14 cellular contexts compared by ENCODE assay signal in the genomic region with DNA sequence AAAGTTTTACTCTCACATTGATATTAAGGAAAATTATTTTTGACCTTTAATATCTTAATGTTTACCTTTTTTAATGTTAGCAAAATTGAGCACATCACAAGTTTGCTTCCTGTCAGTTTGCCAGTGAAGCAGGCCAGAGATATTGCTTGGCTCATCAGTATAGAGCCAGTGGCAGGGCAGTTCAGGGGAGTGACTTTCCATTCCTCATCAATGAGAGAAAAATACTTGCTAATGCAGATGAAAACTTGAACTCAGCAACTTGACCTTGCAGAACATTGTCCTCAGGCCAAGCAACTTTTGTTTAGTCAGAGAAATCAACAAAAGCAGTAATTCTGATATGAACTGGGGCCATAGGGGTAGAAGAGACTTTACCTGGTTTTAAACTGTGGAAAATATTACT. TPM values are rescaled to one million over a fixed set of nuclear protein-coding genes. Genes with fewer than 3 reads are reported as not detected.
DNase-seq lines count a peak whose midpoint lies in the region; ATAC-seq and TF ChIP-seq lines count a peak whose summit lies in the region.
"Had no signal": no experiment of that assay in that cellular context is flagged by ENCODE, and none has a peak within 500 bp of the region (broad histone marks: within the 10 kb centered on the region; RNA-seq: fewer than 3 reads in every experiment).

No MANE protein-coding gene starts in this region.

- intact Hi-C loops in dendritic cell treated with granulocyte-macrophage colony-stimulating factor and Interleukin-4, amounts not matched to agents 40 ng/mL and 50 ng/mL, for 4 days (cut with micrococcal nuclease): loop anchor here (5.0 to 10.0 kb wide), 2 partner anchors 50 to 242 kb away; no protein-coding TSS in a partner anchor
- intact Hi-C loops in A673 (cut with micrococcal nuclease; ENCODE audit: unreplicated experiment): no loop called here

- TF ChIP-seq CTCF in smooth muscle cell (IDR thresholded peaks at IDR 0.05; ENCODE audit: borderline replicate concordance, insufficient read depth, poor library complexity, severe bottlenecking) (no peak), A673 (conservative IDR thresholded peaks at IDR 0.05; ENCODE audit: low read depth, low read length) (no peak)

- no peak for DNase-seq in activated T-cell treated with anti-CD3 and anti-CD28 coated beads, Interleukin-2, amount 50 U/mL, for 4 hours
- no peak for DNase-seq in activated T-cell treated with anti-CD3 and anti-CD28 coated beads, Interleukin-2, amount 50 U/mL, for 48 hours
- DNase-seq in T-cell (no peak), smooth muscle cell (lab: John Stamatoyannopoulos, UW; ENCODE audit: unreplicated experiment) (no peak), HT-29 (ENCODE audit: low spot score) (no peak), A673 (ENCODE audit: low spot score) (no peak)
- DNase-seq in stimulated activated naive CD4-positive, alpha-beta T cell (lab: John Stamatoyannopoulos, UW): no peak
- DNase-seq: DMS153, gastrocnemius medialis, NCI-H1092, NCI-H2171, SHP77 treated with DMSO at 0.1 percent for 48 hours had no signal

- no peak overlapping the region for H2AFZ ChIP-seq in smooth muscle cell (ENCODE audit: low read depth)

- peak overlapping the region; percentile 41 for H3K27ac ChIP-seq in smooth muscle cell (ENCODE audit: low read depth)
- H3K27ac ChIP-seq in A673 (ENCODE audit: low read depth, low read length, poor library complexity, severe bottlenecking): no peak overlapping the region
- H3K27ac ChIP-seq: suprapubic skin had no signal

- H3K36me3 ChIP-seq in smooth muscle cell (ENCODE audit: low read depth): no peaks in the 10 kb centered on the region
- peaks cover 4% of the 10 kb centered on the region for H3K36me3 ChIP-seq in A673 (ENCODE audit: insufficient read depth, low read length, poor library complexity, severe bottlenecking)
- H3K36me3 ChIP-seq: gastrocnemius medialis, suprapubic skin had no signal

- CTCF ChIA-PET in T-cell (lab: Charles Lee) (interaction anchor here (0.6 to 1.0 kb wide), 3 partner anchors 8 to 51 kb away, joined by 3 read pairs; no protein-coding TSS in a partner anchor), A673 (lab: Charles Lee) (no interaction called here)

- peaks cover 100% of the 10 kb centered on the region for H3K79me2 ChIP-seq in smooth muscle cell (ENCODE audit: low read depth)

- H3K4me1 Mint-ChIP-seq in activated T-cell treated with anti-CD3 and anti-CD28 coated beads, Interleukin-2, amount 50 U/mL, for 4 hours (ENCODE audit: low read depth): peaks cover 80% of the 10 kb centered on the region
- H3K4me1 Mint-ChIP-seq in T-cell: peaks cover 82 to 92% (median 89%) of the 10 kb centered on the region in 3 donors
- H3K4me1 Mint-ChIP-seq in dendritic cell treated with granulocyte-macrophage colony-stimulating factor and Interleukin-4, amounts not matched to agents 40 ng/mL and 50 ng/mL, for 4 days (ENCODE audit: low read depth): peaks cover 47% of the 10 kb centered on the region

- H3K9me3 ChIP-seq in smooth muscle cell (replicated peaks; ENCODE audit: low read depth) (no peaks in the 10 kb centered on the region), A673 (ENCODE audit: low read depth, low read length, poor library complexity, severe bottlenecking) (no peaks in the 10 kb centered on the region)
- H3K9me3 ChIP-seq: gastrocnemius medialis, suprapubic skin had no signal

- no TSS peak for BruUV-seq in A673 (replicated peaks; lab: Mats Ljungman, UMichigan)

- H3F3A ChIP-seq in smooth muscle cell (ENCODE audit: low read depth): no peaks in the 10 kb centered on the region

- peaks cover 100% of the 10 kb centered on the region for H4K20me1 ChIP-seq in smooth muscle cell (ENCODE audit: low read depth)

- H3K4me1 ChIP-seq in smooth muscle cell (ENCODE audit: low read depth) (peaks cover 40% of the 10 kb centered on the region), A673 (ENCODE audit: insufficient read depth, low read length, poor library complexity, severe bottlenecking) (peaks cover 21% of the 10 kb centered on the region)

- no peak overlapping the region for H3K4me2 ChIP-seq in smooth muscle cell

- no peaks in the 10 kb centered on the region for H3K27me3 ChIP-seq in smooth muscle cell (ENCODE audit: low read depth)
- H3K27me3 ChIP-seq in A673 (replicated peaks; ENCODE audit: insufficient read depth, low read depth, low read length, poor library complexity): no peaks in the 10 kb centered on the region
- H3K27me3 ChIP-seq: gastrocnemius medialis, suprapubic skin had no signal

- H3K4me3 ChIP-seq in smooth muscle cell (no peak overlapping the region), A673 (ENCODE audit: low read depth, low read length, poor library complexity, severe bottlenecking) (no peak overlapping the region)
- H3K4me3 ChIP-seq: gastrocnemius medialis, suprapubic skin had no signal

- H3K27ac Mint-ChIP-seq in T-cell: peak overlapping the region; percentile 5 to 66
- peak overlapping the region; percentile 30 for H3K27ac Mint-ChIP-seq in dendritic cell treated with granulocyte-macrophage colony-stimulating factor and Interleukin-4, amounts not matched to agents 40 ng/mL and 50 ng/mL, for 4 days

- H3K9me3 Mint-ChIP-seq in activated T-cell treated with anti-CD3 and anti-CD28 coated beads, Interleukin-2, amount 50 U/mL, for 4 hours: no peaks in the 10 kb centered on the region
- H3K9me3 Mint-ChIP-seq in T-cell: no peaks in the 10 kb centered on the region
- no peaks in the 10 kb centered on the region for H3K9me3 Mint-ChIP-seq in dendritic cell treated with granulocyte-macrophage colony-stimulating factor and Interleukin-4, amounts not matched to agents 40 ng/mL and 50 ng/mL, for 4 days

- no peak for ATAC-seq in activated T-cell treated with anti-CD3 and anti-CD28 coated beads, Interleukin-2, amount 50 U/mL, for 4 hours
- ATAC-seq in T-cell (replicated peaks in 1 of 4): peak in 1 of 4 experiments; percentile 28
- ATAC-seq: gastrocnemius medialis had no signal

- H3K9ac ChIP-seq in smooth muscle cell (ENCODE audit: low read depth): no peak overlapping the region

- H3K36me3 Mint-ChIP-seq in activated T-cell treated with anti-CD3 and anti-CD28 coated beads, Interleukin-2, amount 50 U/mL, for 4 hours (ENCODE audit: insufficient read depth): peaks cover 9% of the 10 kb centered on the region
- H3K36me3 Mint-ChIP-seq in T-cell: peaks cover 3% of the 10 kb centered on the region
- H3K36me3 Mint-ChIP-seq in dendritic cell treated with granulocyte-macrophage colony-stimulating factor and Interleukin-4, amounts not matched to agents 40 ng/mL and 50 ng/mL, for 4 days (ENCODE audit: low read depth): no peaks in the 10 kb centered on the region

- peak overlapping the region; percentile 54 for H3K4me3 Mint-ChIP-seq in activated T-cell treated with anti-CD3 and anti-CD28 coated beads, Interleukin-2, amount 50 U/mL, for 4 hours
- peak overlapping the region; percentile 7 to 56 (median 26) for H3K4me3 Mint-ChIP-seq in T-cell
- H3K4me3 Mint-ChIP-seq in dendritic cell treated with granulocyte-macrophage colony-stimulating factor and Interleukin-4, amounts not matched to agents 40 ng/mL and 50 ng/mL, for 4 days: no peak overlapping the region

- POLR2A ChIA-PET in T-cell (lab: Charles Lee) (interaction anchor here (0.5 to 1.0 kb wide), 8 partner anchors 9 to 230 kb away, joined by 3 to 7 read pairs (median 4); no protein-coding TSS in a partner anchor), A673 (lab: Charles Lee; ENCODE audit: low non-redundant PET) (no interaction called here)

- no peaks in the 10 kb centered on the region for H3K27me3 Mint-ChIP-seq in activated T-cell treated with anti-CD3 and anti-CD28 coated beads, Interleukin-2, amount 50 U/mL, for 4 hours (ENCODE audit: low read depth)
- no peaks in the 10 kb centered on the region for H3K27me3 Mint-ChIP-seq in T-cell
- no peaks in the 10 kb centered on the region for H3K27me3 Mint-ChIP-seq in dendritic cell treated with granulocyte-macrophage colony-stimulating factor and Interleukin-4, amounts not matched to agents 40 ng/mL and 50 ng/mL, for 4 days

RNA-seq across cellular contexts. Expression of gene TAB2, which starts 6.9 kb away (rescaled TPM):
- total RNA-seq in activated T-cell treated with anti-CD3 and anti-CD28 coated beads, Interleukin-2, amount 50 U/mL, for 4 hours: 10 to 100 TPM; 69.7 to 84.9 (median 77.4) TPM
- total RNA-seq in T-cell: 100 to 1,000 TPM; 128 to 160 (median 146) TPM
- total RNA-seq in smooth muscle cell: 68.7 and 78.5 TPM in 2 replicates
- polyA plus RNA-seq in smooth muscle cell: 12.6 and 14.3 TPM in 2 replicates
- total RNA-seq in HT-29 (2014; rRNA removed; shearing (Covaris generic)): 7.9 and 11.7 TPM in 2 replicates
- total RNA-seq in A673 (2021): 49.3 and 52.2 TPM in 2 replicates
